22 cellular contexts compared by ENCODE assay signal in genomic region chr3:12877040-12877439, GRCh38.
"Had no signal": no experiment of that assay in that cellular context is flagged by ENCODE, and none has a peak within 500 bp of the region (broad histone marks: within the 10 kb centered on the region; RNA-seq: fewer than 3 reads in every experiment).

No MANE protein-coding gene starts in this region.

- H3K9me3 Mint-ChIP-seq: natural killer cell; stimulated activated effector memory CD8-positive, alpha-beta T cell treated with anti-CD3 and anti-CD28 coated beads, Interleukin-12 subunit alpha, Interleukin-12 subunit beta, amount 100 ng/mL, for 72 hours had no signal

- H3K9me3 ChIP-seq: esophagus squamous epithelium, lower lobe of right lung, neutrophil, pancreas, right lobe of liver, stomach, thyroid gland had no signal

- H3K27ac Mint-ChIP-seq: natural killer cell; progenitor cell of endocrine pancreas; stimulated activated effector memory CD8-positive, alpha-beta T cell treated with anti-CD3 and anti-CD28 coated beads, Interleukin-12 subunit alpha, Interleukin-12 subunit beta, amount 100 ng/mL, for 72 hours had no signal

- H3K4me1 Mint-ChIP-seq: natural killer cell had no signal

- H3K36me3 ChIP-seq: esophagus squamous epithelium, lower lobe of right lung, neutrophil, pancreas, right lobe of liver, stomach, thyroid gland had no signal

- H3K27me3 Mint-ChIP-seq: progenitor cell of endocrine pancreas had no signal

- H3K27me3 ChIP-seq: pancreas, right lobe of liver had no signal

- H3K4me3 ChIP-seq: right lobe of liver had no signal

- DNase-seq: dermis blood vessel endothelial cell; effector memory CD4-positive, alpha-beta T cell; erythroblast; esophagus squamous epithelium; foreskin melanocyte; head of caudate nucleus; left ventricle myocardium superior; lower lobe of right lung; natural killer cell; pancreas; right lobe of liver; small intestine; stimulated activated CD4-positive, alpha-beta T cell treated with anti-CD3 and anti-CD28 coated beads, Interleukin-2, amount 100 ng/mL, for 24 hours; stimulated activated CD4-positive, alpha-beta T cell treated with anti-CD3 and anti-CD28 coated beads, Interleukin-4, amount 100 ng/mL, for 24 hours; stimulated activated naive CD4-positive, alpha-beta T cell treated with Interleukin-2 at 50 U/mL for 16 hours; stomach; thyroid gland; trophoblast cell had no signal

- H3K27ac ChIP-seq: coronary artery, esophagus squamous epithelium, lower lobe of right lung, neutrophil, pancreas, right lobe of liver, stomach, thyroid gland had no signal

- ATAC-seq: natural killer cell; stimulated activated effector memory CD8-positive, alpha-beta T cell treated with anti-CD3 and anti-CD28 coated beads, Interleukin-12 subunit alpha, Interleukin-12 subunit beta, amount 100 ng/mL, for 72 hours had no signal

- H3K4me3 Mint-ChIP-seq: natural killer cell; stimulated activated effector memory CD8-positive, alpha-beta T cell treated with anti-CD3 and anti-CD28 coated beads, Interleukin-12 subunit alpha, Interleukin-12 subunit beta, amount 100 ng/mL, for 72 hours had no signal

- H3K36me3 Mint-ChIP-seq: natural killer cell; stimulated activated effector memory CD8-positive, alpha-beta T cell treated with anti-CD3 and anti-CD28 coated beads, Interleukin-12 subunit alpha, Interleukin-12 subunit beta, amount 100 ng/mL, for 72 hours had no signal
